In genomic region chr9:34552606-34552981, GRCh38 we compare ENCODE assay signal across 17 cellular contexts. TPM values are rescaled to one million over a fixed set of nuclear protein-coding genes. Genes with fewer than 3 reads are reported as not detected.
"Had no signal": no experiment of that assay in that cellular context is flagged by ENCODE, and none has a peak within 500 bp of the region (broad histone marks: within the 10 kb centered on the region; RNA-seq: fewer than 3 reads in every experiment).

No MANE protein-coding gene starts in this region.

- H3K27ac Mint-ChIP-seq: activated B cell treated with CpG ODN at 0.5 μM for 24 hours; activated CD4-positive, alpha-beta T cell treated with anti-CD3 and anti-CD28 coated beads, Interleukin-2, amount 10 ng/mL, durations not matched to agents 24 days and 14 days; activated naive CD4-positive, alpha-beta T cell treated with anti-CD3 and anti-CD28 coated beads, Interleukin-2, amount 50 U/mL, for 24 hours; activated T-helper 2 cell treated with anti-CD3 and anti-CD28 coated beads, Interferon-gamma antibody, Interleukin-2, Interleukin-4, amounts not matched to agents 10 μg/mL and 5 μg/mL and 100 μg/mL, durations not matched to agents 14 hours and 24 hours and 36 hours; neural progenitor cell; stimulated activated naive CD8-positive, alpha-beta T cell treated with anti-CD3 and anti-CD28 coated beads, Interleukin-15, Interleukin-2, amounts not matched to agents 100 ng/mL and 50 ng/mL, for 24 hours; T-helper 1 cell treated with Interleukin-12 subunit alpha and Interleukin-12 subunit beta and Interleukin-4 antibody, amounts not matched to agents 30 μg/mL and 1 μg/mL, for 36 hours had no signal

- H3K36me3 ChIP-seq: heart left ventricle, neural progenitor cell, pancreas, right atrium auricular region had no signal

- H3K4me1 Mint-ChIP-seq: activated B cell treated with CpG ODN at 0.5 μM for 24 hours; activated CD4-positive, alpha-beta T cell treated with anti-CD3 and anti-CD28 coated beads, Interleukin-2, amount 10 ng/mL, durations not matched to agents 24 days and 14 days; activated naive CD4-positive, alpha-beta T cell treated with anti-CD3 and anti-CD28 coated beads, Interleukin-2, amount 50 U/mL, for 24 hours had no signal

- H3K4me1 ChIP-seq: pancreas, right atrium auricular region, testis had no signal

- H3K9me3 ChIP-seq: heart left ventricle, pancreas, right atrium auricular region, testis had no signal

- H3K4me3 Mint-ChIP-seq: activated B cell treated with CpG ODN at 0.5 μM for 24 hours; activated CD4-positive, alpha-beta T cell treated with anti-CD3 and anti-CD28 coated beads, Interleukin-2, amount 10 ng/mL, durations not matched to agents 24 days and 14 days; activated naive CD4-positive, alpha-beta T cell treated with anti-CD3 and anti-CD28 coated beads, Interleukin-2, amount 50 U/mL, for 24 hours; neural progenitor cell; stimulated activated naive CD8-positive, alpha-beta T cell treated with anti-CD3 and anti-CD28 coated beads, Interleukin-15, Interleukin-2, amounts not matched to agents 100 ng/mL and 50 ng/mL, for 24 hours; T-helper 1 cell treated with Interleukin-12 subunit alpha and Interleukin-12 subunit beta and Interleukin-4 antibody, amounts not matched to agents 30 μg/mL and 1 μg/mL, for 36 hours had no signal

- H3K36me3 Mint-ChIP-seq: activated naive CD4-positive, alpha-beta T cell treated with anti-CD3 and anti-CD28 coated beads, Interleukin-2, amount 50 U/mL, for 24 hours had no signal

- H3K27ac ChIP-seq: heart left ventricle, neural progenitor cell, pancreas, right atrium auricular region, SK-N-MC, testis had no signal

- DNase-seq: activated B cell treated with CpG ODN at 0.5 μM for 24 hours; activated CD4-positive, alpha-beta T cell treated with anti-CD3 and anti-CD28 coated beads, Interleukin-2, amount 10 ng/mL, durations not matched to agents 24 days and 14 days; amygdala; foreskin melanocyte; heart left ventricle; left ventricle myocardium superior; testis had no signal

- H3K4me3 ChIP-seq: heart left ventricle, neural progenitor cell, pancreas, right atrium auricular region, SK-N-MC, testis had no signal

- H3K9me3 Mint-ChIP-seq: activated B cell treated with CpG ODN at 0.5 μM for 24 hours; activated CD4-positive, alpha-beta T cell treated with anti-CD3 and anti-CD28 coated beads, Interleukin-2, amount 10 ng/mL, durations not matched to agents 24 days and 14 days; activated naive CD4-positive, alpha-beta T cell treated with anti-CD3 and anti-CD28 coated beads, Interleukin-2, amount 50 U/mL, for 24 hours; activated T-helper 2 cell treated with anti-CD3 and anti-CD28 coated beads, Interferon-gamma antibody, Interleukin-2, Interleukin-4, amounts not matched to agents 10 μg/mL and 5 μg/mL and 100 μg/mL, durations not matched to agents 14 hours and 24 hours and 36 hours; neural progenitor cell; stimulated activated naive CD8-positive, alpha-beta T cell treated with anti-CD3 and anti-CD28 coated beads, Interleukin-15, Interleukin-2, amounts not matched to agents 100 ng/mL and 50 ng/mL, for 24 hours; T-helper 1 cell treated with Interleukin-12 subunit alpha and Interleukin-12 subunit beta and Interleukin-4 antibody, amounts not matched to agents 30 μg/mL and 1 μg/mL, for 36 hours had no signal

- ATAC-seq: heart left ventricle, left ventricle myocardium superior, pancreas had no signal

RNA-seq across cellular contexts. Expression of gene ENHO, which starts 29.8 kb away (rescaled TPM):
- total RNA-seq: activated B cell treated with CpG ODN at 0.5 μM for 24 hours; activated CD4-positive, alpha-beta T cell treated with anti-CD3 and anti-CD28 coated beads, Interleukin-2, amount 10 ng/mL, durations not matched to agents 24 days and 14 days; activated T-helper 2 cell treated with anti-CD3 and anti-CD28 coated beads, Interferon-gamma antibody, Interleukin-2, Interleukin-4, amounts not matched to agents 10 μg/mL and 5 μg/mL and 100 μg/mL, durations not matched to agents 14 hours and 24 hours and 36 hours; bronchial epithelial cell; endothelial cell of umbilical vein had no signal

RNA-seq across cellular contexts. Expression of gene CNTFR, which starts 36.9 kb away (rescaled TPM):
- total RNA-seq: activated B cell treated with CpG ODN at 0.5 μM for 24 hours; activated CD4-positive, alpha-beta T cell treated with anti-CD3 and anti-CD28 coated beads, Interleukin-2, amount 10 ng/mL, durations not matched to agents 24 days and 14 days; activated T-helper 2 cell treated with anti-CD3 and anti-CD28 coated beads, Interferon-gamma antibody, Interleukin-2, Interleukin-4, amounts not matched to agents 10 μg/mL and 5 μg/mL and 100 μg/mL, durations not matched to agents 14 hours and 24 hours and 36 hours; bronchial epithelial cell; endothelial cell of umbilical vein had no signal
